Comparison of ENCODE assay signal across 8 cellular contexts in the genomic region with DNA sequence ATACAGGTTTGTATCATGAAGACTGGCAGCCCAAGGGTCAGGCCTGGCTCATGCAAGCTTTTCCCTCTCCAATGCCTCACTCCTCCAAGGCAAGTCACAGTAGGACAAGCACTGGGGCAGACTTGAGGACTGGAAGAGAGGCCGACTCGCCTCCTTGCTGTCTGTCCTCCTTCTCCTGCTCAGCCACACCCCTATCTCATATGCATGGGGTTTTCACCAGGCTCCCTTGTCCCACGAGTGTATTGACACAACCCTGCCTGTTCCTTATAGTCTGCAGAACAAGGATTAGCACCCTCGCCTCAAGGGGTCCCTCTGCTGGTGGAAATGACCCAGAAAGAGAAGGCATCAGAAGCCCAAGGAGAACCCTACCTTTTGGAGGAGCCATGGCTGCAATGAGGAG.
DNase-seq lines count a peak whose midpoint lies in the region; ATAC-seq and TF ChIP-seq lines count a peak whose summit lies in the region.

No MANE protein-coding gene starts in this region.

- ATAC-seq in HG02852 (IDR thresholded peaks at IDR 0.05; ENCODE audit: unreplicated experiment), result no peak

- H3K4me3 ChIP-seq in Karpas-422 (ENCODE audit: low read length) (no peak overlapping the region), adipocyte (ENCODE audit: low read length) (no peak overlapping the region), osteoblast (ENCODE audit: insufficient read depth, low read length) (no peak overlapping the region)

- H3K79me2 ChIP-seq in Karpas-422 (ENCODE audit: low read length) (no peaks in the 10 kb centered on the region), osteoblast (ENCODE audit: insufficient read depth, low read length) (no peaks in the 10 kb centered on the region)

- TF ChIP-seq CTCF in osteoblast (IDR thresholded peaks at IDR 0.05; ENCODE audit: extremely low read depth, low read depth, low read length), result peak; percentile 39

- H3K27ac ChIP-seq in Karpas-422 (ENCODE audit: low read length) (no peak overlapping the region), osteoblast (ENCODE audit: low read depth, low read length) (no peak overlapping the region)

- H3K36me3 ChIP-seq in Karpas-422 (ENCODE audit: insufficient read depth, low read length) (no peaks in the 10 kb centered on the region; the same call in 1 of the 2 replicates), adipocyte (ENCODE audit: control insufficient read depth, insufficient read depth, low read length, severe bottlenecking) (no peaks in the 10 kb centered on the region), osteoblast (ENCODE audit: insufficient read depth, low read length) (no peaks in the 10 kb centered on the region)

- H2AFZ ChIP-seq in Karpas-422 (ENCODE audit: low read length) (no peak overlapping the region), osteoblast (ENCODE audit: low read length) (no peak overlapping the region)

- no peak overlapping the region for H3K4me2 ChIP-seq in Karpas-422 (ENCODE audit: low read depth, low read length, poor library complexity, severe bottlenecking)
- H3K4me2 ChIP-seq in osteoblast (ENCODE audit: insufficient read depth, low read length), result no peak overlapping the region

- H3K27me3 ChIP-seq in Karpas-422 (ENCODE audit: low read length) (no peaks in the 10 kb centered on the region), adipocyte (replicated peaks; ENCODE audit: control insufficient read depth, insufficient read depth, low read length) (no peaks in the 10 kb centered on the region), osteoblast (ENCODE audit: insufficient read depth, low read length) (no peaks in the 10 kb centered on the region)

- H3K9me2 ChIP-seq in Karpas-422 (replicated peaks; ENCODE audit: insufficient read depth, low read length), result no peaks in the 10 kb centered on the region

- H3K4me1 ChIP-seq in Karpas-422 (ENCODE audit: low read length) (no peaks in the 10 kb centered on the region), adipocyte (ENCODE audit: control insufficient read depth, insufficient read depth, low read length) (no peaks in the 10 kb centered on the region), osteoblast (ENCODE audit: insufficient read depth, low read length) (no peaks in the 10 kb centered on the region)

- H4K20me1 ChIP-seq in Karpas-422 (ENCODE audit: insufficient read depth, low read depth, low read length) (no peaks in the 10 kb centered on the region), osteoblast (ENCODE audit: insufficient read depth, low read length) (no peaks in the 10 kb centered on the region)

- H3K9ac ChIP-seq in Karpas-422 (ENCODE audit: low read length), result no peak overlapping the region
- no peak overlapping the region for H3K9ac ChIP-seq in adipocyte (ENCODE audit: low read length)

- DNase-seq in SHP77 (lab: John Stamatoyannopoulos, UW) (peak; percentile 16 to 46), SHP77 treated with DMSO at 0.1 percent for 48 hours (lab: John Stamatoyannopoulos, UW) (no peak), Karpas-422 (peak; percentile 92), adipocyte (ENCODE audit: low read depth) (peak; percentile 37), osteoblast (ENCODE audit: insufficient read length, low spot score, missing footprints) (no peak), NCI-H774 (lab: John Stamatoyannopoulos, UW) (no peak), DMS79 (lab: John Stamatoyannopoulos, UW) (no peak)

- H3K9me3 ChIP-seq in Karpas-422 (ENCODE audit: low read length), result peaks cover 9% of the 10 kb centered on the region; the same call in 1 of the 2 replicates
- no peaks in the 10 kb centered on the region for H3K9me3 ChIP-seq in adipocyte (ENCODE audit: control insufficient read depth, low read length)
- H3K9me3 ChIP-seq in osteoblast (ENCODE audit: low read depth, low read length), result no peaks in the 10 kb centered on the region

Comparison
In these comparisons a context has a peak if more than half of its experiments do, and no peak if none do; other contexts are left out.
1. DNase-seq: peak in SHP77 (2 of 2), Karpas-422 (single experiment) and adipocyte (single experiment); none in SHP77 treated with DMSO at 0.1 percent for 48 hours (single experiment), osteoblast (single experiment), NCI-H774 (single experiment) and DMS79 (single experiment).